8 cellular contexts compared by ENCODE assay signal in the genomic region with DNA sequence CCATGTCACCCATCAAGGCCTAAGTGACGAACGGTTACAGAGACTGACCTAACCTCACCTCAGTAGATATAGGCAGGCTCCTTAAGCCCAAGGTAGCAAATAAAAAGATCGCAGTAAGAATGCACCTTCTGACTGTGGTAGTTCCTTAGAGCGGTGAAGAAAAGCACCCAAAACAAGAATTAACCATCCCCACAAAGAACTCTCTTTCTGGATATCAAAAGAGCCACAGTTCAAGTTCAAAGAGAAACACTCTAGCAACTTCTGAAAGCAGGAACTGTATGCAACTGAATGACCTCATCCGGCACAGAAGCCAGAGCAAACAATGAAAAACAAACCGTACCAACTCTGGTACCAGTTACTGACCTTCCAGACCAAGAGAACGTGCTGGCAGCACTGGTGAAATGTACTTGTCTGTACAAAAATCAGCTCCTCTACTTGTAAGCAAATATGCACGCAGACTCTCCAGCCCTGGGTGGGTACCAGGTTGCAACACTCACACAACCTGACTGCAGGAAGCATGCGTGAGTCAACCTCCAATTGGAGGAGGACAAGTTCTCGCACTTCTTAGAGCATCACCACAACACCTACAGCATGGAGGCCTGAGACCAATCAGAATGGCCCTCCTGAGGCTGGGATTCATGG.
DNase-seq lines count a peak whose midpoint lies in the region; ATAC-seq, FAIRE-seq and TF ChIP-seq lines count a peak whose summit lies in the region.

No MANE protein-coding gene starts in this region.

- H3K4me1 ChIP-seq in osteoblast (ENCODE audit: insufficient read depth, low read length), result peaks cover 13% of the 10 kb centered on the region

- peak; percentile 69 for DNase-seq in GM12865 (ENCODE audit: low read depth)
- DNase-seq in activated CD4-positive, alpha-beta T cell treated with anti-CD3 and anti-CD28 coated beads for 1 hour, result peak; percentile 48
- peak; percentile 64 for DNase-seq in effector CD4-positive, alpha-beta T cell
- DNase-seq in osteoblast (ENCODE audit: insufficient read length, low spot score, missing footprints), result peak; percentile 80
- no peak for DNase-seq in urothelium cell line (ENCODE audit: low spot score)
- no peak for DNase-seq in NCI-H2171 treated with DMSO at 0.1 percent for 48 hours (lab: John Stamatoyannopoulos, UW)
- DNase-seq in DMS153 (lab: John Stamatoyannopoulos, UW), result no peak

- H3K79me2 ChIP-seq in osteoblast (ENCODE audit: insufficient read depth, low read length), result peaks cover 83% of the 10 kb centered on the region

- no peaks in the 10 kb centered on the region for H4K20me1 ChIP-seq in osteoblast (ENCODE audit: insufficient read depth, low read length)

- peak overlapping the region; percentile 35 for H3K27ac ChIP-seq in osteoblast (ENCODE audit: low read depth, low read length)

- no peak for TF ChIP-seq CTCF in GM12865 (IDR thresholded peaks at IDR 0.05; ENCODE audit: insufficient read depth, low read depth, low read length, missing control alignments)
- TF ChIP-seq CTCF in osteoblast (IDR thresholded peaks at IDR 0.05; ENCODE audit: extremely low read depth, low read depth, low read length), result no peak

- H3K4me2 ChIP-seq in osteoblast (ENCODE audit: insufficient read depth, low read length), result peak overlapping the region; percentile 44

- H3K36me3 ChIP-seq in osteoblast (ENCODE audit: insufficient read depth, low read length), result no peaks in the 10 kb centered on the region

- H2AFZ ChIP-seq in osteoblast (ENCODE audit: low read length), result no peak overlapping the region

- FAIRE-seq in urothelium cell line (lab: Jason Lieb, UNC), result no peak

- H3K4me3 ChIP-seq in GM12865 (ENCODE audit: low read depth, low read length) (no peak overlapping the region), osteoblast (ENCODE audit: insufficient read depth, low read length) (no peak overlapping the region)

- no peaks in the 10 kb centered on the region for H3K27me3 ChIP-seq in osteoblast (ENCODE audit: insufficient read depth, low read length)

- peak; percentile 71 for ATAC-seq in HG02938 (IDR thresholded peaks at IDR 0.05; ENCODE audit: unreplicated experiment)

- H3K9me3 ChIP-seq in osteoblast (ENCODE audit: low read depth, low read length), result no peaks in the 10 kb centered on the region

Comparison
In these comparisons a context has a peak if more than half of its experiments do, and no peak if none do; other contexts are left out.
1. DNase-seq: peak in GM12865 (single experiment), activated CD4-positive, alpha-beta T cell treated with anti-CD3 and anti-CD28 coated beads for 1 hour (single experiment), effector CD4-positive, alpha-beta T cell (single experiment) and osteoblast (single experiment); none in urothelium cell line (single experiment), NCI-H2171 treated with DMSO at 0.1 percent for 48 hours (single experiment) and DMS153 (single experiment).